Comparison of ENCODE assay signal across 1 cellular context in genomic region chr4:51895158-51895557, GRCh38.
TF ChIP-seq lines count a peak whose summit lies in the region.

No MANE protein-coding gene starts in this region.

TF ChIP-seq in GM23338, 12 proteins besides CTCF, POLR2A, EP300 and RAD21 (continued from another document):
- TF ChIP-seq ZNF462 (CRISPR knock-in tag; IDR thresholded peaks at IDR 0.05) (no peak), STAT1 (IDR thresholded peaks at IDR 0.05; ENCODE audit: unreplicated experiment) (no peak), POLR2AphosphoS5 (IDR thresholded peaks at IDR 0.05; ENCODE audit: low read depth) (no peak), EZH2 (IDR thresholded peaks at IDR 0.05; ENCODE audit: low read depth, unreplicated experiment) (no peak), ETS1 (IDR thresholded peaks at IDR 0.05) (no peak), REST (IDR thresholded peaks at IDR 0.05; ENCODE audit: unreplicated experiment) (no peak), ZNF331 (CRISPR knock-in tag; IDR thresholded peaks at IDR 0.05; ENCODE audit: low read depth) (no peak), JUNB (IDR thresholded peaks at IDR 0.05; ENCODE audit: unreplicated experiment) (no peak), EZH2phosphoT487 (IDR thresholded peaks at IDR 0.05; ENCODE audit: unreplicated experiment) (no peak)
